10 cellular contexts compared by ENCODE assay signal in the genomic region with DNA sequence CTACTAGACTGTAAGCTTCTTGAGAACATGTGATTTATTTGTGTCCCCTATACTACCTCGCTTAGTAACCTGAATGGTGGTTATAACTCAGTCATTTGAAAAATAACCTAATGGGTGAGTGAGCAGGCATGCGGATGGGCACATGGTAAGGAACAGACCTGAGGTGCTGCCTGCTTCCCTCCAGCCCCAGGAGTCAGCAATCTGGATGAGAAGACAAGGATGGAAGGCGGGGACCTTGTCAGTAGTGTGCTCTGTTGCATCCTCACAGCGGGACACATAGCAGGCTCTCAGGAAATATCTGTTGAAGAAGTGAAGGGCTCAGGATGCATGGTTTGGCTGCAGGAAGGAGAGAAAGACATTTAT.
DNase-seq lines count a peak whose midpoint lies in the region; ATAC-seq and TF ChIP-seq lines count a peak whose summit lies in the region.
"Had no signal": no experiment of that assay in that cellular context is flagged by ENCODE, and none has a peak within 500 bp of the region (broad histone marks: within the 10 kb centered on the region; RNA-seq: fewer than 3 reads in every experiment).

No MANE protein-coding gene starts in this region.

- POLR2A ChIA-PET in naive thymus-derived CD8-positive, alpha-beta T cell (lab: Charles Lee), result interaction anchor here (1.0 to 11.6 kb wide), 4 partner anchors 8 to 40 kb away, joined by 3 to 178 read pairs (median 40); no protein-coding TSS in a partner anchor

- no peak for TF ChIP-seq CTCF in adrenal gland (IDR thresholded peaks at IDR 0.05)
- TF ChIP-seq CTCF in tibial nerve (IDR thresholded peaks at IDR 0.05), result no peak

- peak overlapping the region; percentile 86 for H3K27ac Mint-ChIP-seq in activated naive CD4-positive, alpha-beta T cell treated with anti-CD3 and anti-CD28 coated beads, Interleukin-2, amount 10 ng/mL, durations not matched to agents 7 days and 5 days
- H3K27ac Mint-ChIP-seq in naive thymus-derived CD8-positive, alpha-beta T cell, result peak overlapping the region in 9 of 10 donors; percentile 74 to 97 (median 87)

- no peaks in the 10 kb centered on the region for H3K36me3 ChIP-seq in adrenal gland (replicated peaks in 1 of 2)
- H3K36me3 ChIP-seq in tibial nerve, result peaks cover 0 to 10% (median 0%) of the 10 kb centered on the region in 3 donors

- no peak for DNase-seq in activated naive CD4-positive, alpha-beta T cell treated with anti-CD3 and anti-CD28 coated beads, Interleukin-2, amount 10 ng/mL, durations not matched to agents 7 days and 5 days
- no peak for DNase-seq in activated naive CD4-positive, alpha-beta T cell treated with Interleukin-2 at 50 U/mL for 16 hours
- DNase-seq in adrenal gland (peak in 1 of 7 donors; percentile 19), tibial nerve (ENCODE audit: low spot score in 2 of 2) (no peak), NCI-H2227 (lab: John Stamatoyannopoulos, UW; ENCODE audit: unreplicated experiment) (no peak)
- DNase-seq in naive thymus-derived CD8-positive, alpha-beta T cell, result no peak
- DNase-seq: activated CD8-positive, alpha-beta memory T cell treated with anti-CD3 and anti-CD28 coated beads for 24 hours; NCI-H187 treated with DMSO at 0.1 percent for 48 hours had no signal

- intact Hi-C loops in adrenal gland (cut with DNase I), result loop anchor here in 1 of 2 donors (5.0 kb wide), 1 partner anchor 106 kb away; no protein-coding TSS in a partner anchor

- H3K9me3 ChIP-seq in adrenal gland (replicated peaks in 1 of 3) (no peaks in the 10 kb centered on the region), tibial nerve (no peaks in the 10 kb centered on the region)

- H3K9me3 Mint-ChIP-seq in activated naive CD4-positive, alpha-beta T cell treated with anti-CD3 and anti-CD28 coated beads, Interleukin-2, amount 10 ng/mL, durations not matched to agents 7 days and 5 days, result no peaks in the 10 kb centered on the region
- H3K9me3 Mint-ChIP-seq in naive thymus-derived CD8-positive, alpha-beta T cell, result no peaks in the 10 kb centered on the region

- CTCF ChIA-PET in activated naive CD4-positive, alpha-beta T cell treated with anti-CD3 and anti-CD28 coated beads, Interleukin-2, amount 10 ng/mL, durations not matched to agents 7 days and 5 days (lab: Charles Lee), result interaction anchor here (0.9 to 2.9 kb wide), 2 partner anchors 12 to 40 kb away, joined by 3 to 13 read pairs; no protein-coding TSS in a partner anchor

- ATAC-seq in naive thymus-derived CD8-positive, alpha-beta T cell, result no peak
- ATAC-seq in HG03045 (IDR thresholded peaks at IDR 0.05; ENCODE audit: unreplicated experiment) (no peak), GM19324 (IDR thresholded peaks at IDR 0.05; ENCODE audit: low FRiP score, unreplicated experiment) (no peak)

- H3K4me1 Mint-ChIP-seq in activated naive CD4-positive, alpha-beta T cell treated with anti-CD3 and anti-CD28 coated beads, Interleukin-2, amount 10 ng/mL, durations not matched to agents 7 days and 5 days, result peaks cover 89% of the 10 kb centered on the region
- H3K4me1 Mint-ChIP-seq in naive thymus-derived CD8-positive, alpha-beta T cell, result peaks cover 67 to 100% (median 100%) of the 10 kb centered on the region in 4 donors

- TF ChIP-seq EP300 in tibial nerve (IDR thresholded peaks at IDR 0.05), result peak in 1 of 2 donors; percentile 5

- no peak for TF ChIP-seq POLR2A in adrenal gland (IDR thresholded peaks at IDR 0.05)
- no peak for TF ChIP-seq POLR2A in tibial nerve (IDR thresholded peaks at IDR 0.05)

- peaks cover 9% of the 10 kb centered on the region for H3K27me3 Mint-ChIP-seq in activated naive CD4-positive, alpha-beta T cell treated with anti-CD3 and anti-CD28 coated beads, Interleukin-2, amount 10 ng/mL, durations not matched to agents 7 days and 5 days
- no peaks in the 10 kb centered on the region for H3K27me3 Mint-ChIP-seq in naive thymus-derived CD8-positive, alpha-beta T cell

- peaks cover 99% of the 10 kb centered on the region in 2 donors for H3K4me1 ChIP-seq in adrenal gland (replicated peaks in 1 of 2)
- peaks cover 27 to 99% (median 95%) of the 10 kb centered on the region in 4 donors for H3K4me1 ChIP-seq in tibial nerve

- H3K4me3 ChIP-seq in adrenal gland (no peak overlapping the region), tibial nerve (no peak overlapping the region)

- H3K27me3 ChIP-seq in adrenal gland, result no peaks in the 10 kb centered on the region
- no peaks in the 10 kb centered on the region for H3K27me3 ChIP-seq in tibial nerve

- H3K36me3 Mint-ChIP-seq in activated naive CD4-positive, alpha-beta T cell treated with anti-CD3 and anti-CD28 coated beads, Interleukin-2, amount 10 ng/mL, durations not matched to agents 7 days and 5 days, result peaks cover 11% of the 10 kb centered on the region
- H3K36me3 Mint-ChIP-seq in naive thymus-derived CD8-positive, alpha-beta T cell, result no peaks in the 10 kb centered on the region

- H3K4me3 Mint-ChIP-seq in activated naive CD4-positive, alpha-beta T cell treated with anti-CD3 and anti-CD28 coated beads, Interleukin-2, amount 10 ng/mL, durations not matched to agents 7 days and 5 days, result no peak overlapping the region
- H3K4me3 Mint-ChIP-seq in naive thymus-derived CD8-positive, alpha-beta T cell, result peak overlapping the region; percentile 55 to 82 (median 68)

- peak overlapping the region in 4 of 5 donors; percentile 93 to 98 (median 97) for H3K27ac ChIP-seq in adrenal gland
- peak overlapping the region; percentile 90 to 99 (median 95) for H3K27ac ChIP-seq in tibial nerve

- WGBS in adrenal gland, 4 donors, result 83 to 90% (median 87%) methylated on average over 4 of the region's 4 CpGs
- WGBS in tibial nerve, 2 donors, result 89 to 92% methylated on average over 4 of the region's 4 CpGs
